In the genomic region with DNA sequence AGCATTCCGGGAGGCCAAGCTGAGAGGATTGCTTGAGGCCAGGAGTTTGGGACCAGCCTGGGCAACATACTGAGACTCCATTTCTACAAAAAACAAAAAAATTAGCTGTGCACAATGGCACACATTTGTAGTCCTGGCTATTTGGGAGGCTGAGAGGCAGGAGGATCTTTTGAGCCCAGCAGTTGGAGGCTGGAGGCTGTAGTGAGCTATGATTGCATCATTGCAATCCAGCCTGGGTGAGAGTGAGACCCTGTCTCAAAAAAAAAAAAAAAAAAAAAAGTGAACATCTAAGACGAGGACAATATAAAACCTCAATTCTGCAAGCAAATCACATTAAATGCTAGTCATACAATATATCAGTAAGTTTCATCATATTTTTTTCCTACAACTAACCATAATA, we compare ENCODE assay signal across 36 cellular contexts. TPM values are rescaled to one million over a fixed set of nuclear protein-coding genes. Genes with fewer than 3 reads are reported as not detected.
DNase-seq lines count a peak whose midpoint lies in the region; ATAC-seq, FAIRE-seq and TF ChIP-seq lines count a peak whose summit lies in the region.
"Had no signal": no experiment of that assay in that cellular context is flagged by ENCODE, and none has a peak within 500 bp of the region (broad histone marks: within the 10 kb centered on the region; RNA-seq: fewer than 3 reads in every experiment).

No MANE protein-coding gene starts in this region.

- H2BK15ac ChIP-seq in IMR-90 (ENCODE audit: low read depth, low read length): no peak overlapping the region
- no peak overlapping the region for H2BK15ac ChIP-seq in mesendoderm (replicated peaks; ENCODE audit: low read depth)

- POLR2A ChIA-PET in HepG2 (lab: Yijun Ruan, JAX) (interaction anchor here (0.6 kb wide), 1 partner anchor 24 kb away, joined by 3 read pairs; no protein-coding TSS in a partner anchor), IMR-90 (lab: Charles Lee; ENCODE audit: unreplicated experiment) (no interaction called here), K562 (lab: Yijun Ruan, JAX) (no interaction called here)

- no peaks in the 10 kb centered on the region for H3K9me3 ChIP-seq in HepG2 (ENCODE audit: low read length)
- H3K9me3 ChIP-seq in right lobe of liver: no peaks in the 10 kb centered on the region
- no peaks in the 10 kb centered on the region for H3K9me3 ChIP-seq in IMR-90 (ENCODE audit: control insufficient read depth, insufficient read depth, low read length)
- no peaks in the 10 kb centered on the region for H3K9me3 ChIP-seq in K562 (replicated peaks; ENCODE audit: control insufficient read depth, insufficient read depth, low read depth, low read length)
- H3K9me3 ChIP-seq: A549; BE2C; BLaER1; BLaER1 treated with 17β-estradiol and CSF1 and Interleukin-3, amounts not matched to agents 10 nM and 100 nM; Caco-2 had no signal

- no peak overlapping the region for H3K4me3 Mint-ChIP-seq in stimulated activated naive B cell treated with anti-CD40 and anti-IgM and Interleukin-4, amounts not matched to agents 10 μg/mL and 1 μg/mL and 100 μg/mL, for 72 hours
- H3K4me3 Mint-ChIP-seq: B cell; CD14-positive monocyte; CD4-positive, alpha-beta memory T cell; CD4-positive, alpha-beta T cell; CD4-positive, CD25-positive, alpha-beta regulatory T cell; CD8-positive, alpha-beta T cell had no signal

- H3K79me2 ChIP-seq in HepG2 (ENCODE audit: insufficient read depth, low read length) (peaks cover 18% of the 10 kb centered on the region), K562 (ENCODE audit: control insufficient read depth, insufficient read depth, low read length) (peaks cover 22% of the 10 kb centered on the region), mesendoderm (ENCODE audit: control insufficient read depth, insufficient read depth, low read length) (peaks cover 11% of the 10 kb centered on the region)

- intact Hi-C loops in HepG2 (cut with micrococcal nuclease; ENCODE audit: unreplicated experiment): no loop called here
- intact Hi-C loops in right lobe of liver (cut with DNase I): no loop called here
- intact Hi-C loops in IMR-90 (cut with micrococcal nuclease): no loop called here
- intact Hi-C loops in K562 (cut with micrococcal nuclease): no loop called here

- H2AK5ac ChIP-seq in IMR-90 (ENCODE audit: low read depth, low read length) (no peak overlapping the region), mesendoderm (ENCODE audit: low read length) (no peak overlapping the region)

- H3K4me3 ChIP-seq in HepG2 (replicated peaks in 1 of 3; ENCODE audit: insufficient read depth in 1 of 3, low read depth in 2 of 3, low read length in 3 of 3) (no peak overlapping the region), right lobe of liver (no peak overlapping the region), IMR-90 (ENCODE audit: insufficient read depth, low read depth, low read length) (no peak overlapping the region), K562 (no peak overlapping the region), mesendoderm (ENCODE audit: low read length) (no peak overlapping the region)
- H3K4me3 ChIP-seq: A549; BLaER1; BLaER1 treated with 17β-estradiol and CSF1 and Interleukin-3, amounts not matched to agents 10 nM and 100 nM had no signal

- TF ChIP-seq EP300 in HepG2 (IDR thresholded peaks at IDR 0.05; ENCODE audit: low read depth in 2 of 2, low read length in 2 of 2) (no peak), HepG2 (CRISPR knock-in tag; IDR thresholded peaks at IDR 0.05; ENCODE audit: borderline replicate concordance) (no peak), K562 (IDR thresholded peaks at IDR 0.05; ENCODE audit: low read length) (no peak)

- no peaks in the 10 kb centered on the region for H3K27me3 Mint-ChIP-seq in stimulated activated naive B cell treated with anti-CD40 and anti-IgM and Interleukin-4, amounts not matched to agents 10 μg/mL and 1 μg/mL and 100 μg/mL, for 72 hours
- H3K27me3 Mint-ChIP-seq: B cell; CD4-positive, alpha-beta memory T cell; CD4-positive, alpha-beta T cell; CD8-positive, alpha-beta memory T cell had no signal

- H4K91ac ChIP-seq in IMR-90 (ENCODE audit: insufficient read depth, low read depth, low read length): no peak overlapping the region

- H2AFZ ChIP-seq in HepG2 (ENCODE audit: low read length) (no peak overlapping the region), IMR-90 (replicated peaks; ENCODE audit: low read length, poor library complexity) (no peak overlapping the region), K562 (ENCODE audit: low read depth, low read length) (no peak overlapping the region)

- H3K9ac ChIP-seq in HepG2 (ENCODE audit: insufficient read depth, low read depth, low read length) (no peak overlapping the region), IMR-90 (ENCODE audit: low read depth, low read length) (no peak overlapping the region), K562 (ENCODE audit: insufficient read depth in 1 of 2, low read depth in 2 of 2, low read length in 2 of 2) (no peak overlapping the region), mesendoderm (ENCODE audit: low read length) (no peak overlapping the region)
- H3K9ac ChIP-seq: BLaER1; BLaER1 treated with 17β-estradiol and CSF1 and Interleukin-3, amounts not matched to agents 10 nM and 100 nM had no signal

- H3K14ac ChIP-seq in IMR-90 (replicated peaks; ENCODE audit: low read depth, low read length): no peak overlapping the region

- H2BK120ac ChIP-seq in IMR-90 (ENCODE audit: low read depth, low read length) (no peak overlapping the region), mesendoderm (ENCODE audit: low read depth, low read length) (no peak overlapping the region)

- H2BK20ac ChIP-seq in IMR-90 (ENCODE audit: low read depth, low read length): no peak overlapping the region

- dilution Hi-C loops in IMR-90 (cut with HindIII; ENCODE audit: low sequenced_read_pairs, unreplicated experiment): no loop called here

- H3K9me3 Mint-ChIP-seq in stimulated activated naive B cell treated with anti-CD40 and anti-IgM and Interleukin-4, amounts not matched to agents 10 μg/mL and 1 μg/mL and 100 μg/mL, for 72 hours: no peaks in the 10 kb centered on the region
- H3K9me3 Mint-ChIP-seq: CD4-positive, alpha-beta T cell; CD4-positive, CD25-positive, alpha-beta regulatory T cell; CD8-positive, alpha-beta memory T cell; CD8-positive, alpha-beta T cell had no signal

- H4K20me1 ChIP-seq in HepG2 (ENCODE audit: insufficient read depth, low read length) (no peaks in the 10 kb centered on the region), IMR-90 (ENCODE audit: insufficient read depth, low read length) (no peaks in the 10 kb centered on the region), K562 (replicated peaks; ENCODE audit: control insufficient read depth, insufficient read depth, low read length) (no peaks in the 10 kb centered on the region)

- no peak overlapping the region for H3K27ac Mint-ChIP-seq in stimulated activated naive B cell treated with anti-CD40 and anti-IgM and Interleukin-4, amounts not matched to agents 10 μg/mL and 1 μg/mL and 100 μg/mL, for 72 hours
- H3K27ac Mint-ChIP-seq: B cell; CD14-positive monocyte; CD4-positive, alpha-beta T cell; CD4-positive, CD25-positive, alpha-beta regulatory T cell; CD8-positive, alpha-beta T cell had no signal

- DNase-seq in HepG2 (ENCODE audit: low spot score): no peak
- no peak for DNase-seq in right lobe of liver
- no peak for DNase-seq in IMR-90
- DNase-seq in K562 (ENCODE audit: extremely low read depth in 1 of 4, low spot score in 3 of 4): no peak
- DNase-seq in mesendoderm: no peak
- no peak for DNase-seq in stimulated activated naive B cell treated with anti-CD40 and anti-IgM and Interleukin-4, amounts not matched to agents 10 μg/mL and 1 μg/mL and 100 μg/mL, for 72 hours
- no peak for DNase-seq in stimulated activated CD4-positive, alpha-beta T cell treated with anti-CD3 and anti-CD28 coated beads, Interleukin-4, amount 100 ng/mL, for 24 hours
- no peak for DNase-seq in activated CD4-positive, alpha-beta T cell treated with anti-CD3 and anti-CD28 coated beads, Interleukin-2, amount 50 U/mL, for 1 hour
- DNase-seq: 8988T; ACHN; AML-193; BE2C; C1 segment of cervical spinal cord; Caco-2; Calu3; CD4-positive, alpha-beta memory T cell; CD4-positive, alpha-beta T cell; CD4-positive, CD25-positive, alpha-beta regulatory T cell; CD8-positive, alpha-beta memory T cell; CD8-positive, alpha-beta T cell; COR-L47; DMS 273 treated with DMSO at 0.1 percent for 48 hours; DMS153; DMS53; DMS79; DMS79 treated with DMSO at 0.1 percent for 48 hours; DND-41; EL had no signal

- peaks cover 0 to 2% of the 10 kb centered on the region in 2 donors for H3K36me3 Mint-ChIP-seq in stimulated activated naive B cell treated with anti-CD40 and anti-IgM and Interleukin-4, amounts not matched to agents 10 μg/mL and 1 μg/mL and 100 μg/mL, for 72 hours
- H3K36me3 Mint-ChIP-seq: CD4-positive, CD25-positive, alpha-beta regulatory T cell had no signal

- no peak overlapping the region for H3K4me2 ChIP-seq in HepG2 (ENCODE audit: low read depth, low read length)
- H3K4me2 ChIP-seq in IMR-90 (ENCODE audit: low read depth, low read length): no peak overlapping the region
- no peak overlapping the region for H3K4me2 ChIP-seq in K562 (ENCODE audit: insufficient read depth, low read length)
- H3K4me2 ChIP-seq in mesendoderm (ENCODE audit: low read length): no peak overlapping the region
- H3K4me2 ChIP-seq: A549; BLaER1; BLaER1 treated with 17β-estradiol and CSF1 and Interleukin-3, amounts not matched to agents 10 nM and 100 nM had no signal

- in situ Hi-C loops in HepG2 (cut with HindIII; ENCODE audit: extremely low pct_ligation_motif_present, low pct_unique_long_range_greater_than_20kb) (no loop called here), IMR-90 (cut with MboI; ENCODE audit: low sequenced_read_pairs) (no loop called here), K562 (cut with MboI) (no loop called here)

- no peak overlapping the region for H2BK5ac ChIP-seq in IMR-90 (ENCODE audit: low read depth, low read length, poor library complexity, severe bottlenecking)
- H2BK5ac ChIP-seq in mesendoderm (ENCODE audit: low read length): no peak overlapping the region

- TF ChIP-seq RAD21 in HepG2 (CRISPR knock-in tag; IDR thresholded peaks at IDR 0.05) (no peak), IMR-90 (IDR thresholded peaks at IDR 0.05; ENCODE audit: low read length) (no peak), K562 (CRISPR knock-in tag; conservative IDR thresholded peaks at IDR 0.05 in 1 of 2, IDR thresholded peaks at IDR 0.05 in 1 of 2) (no peak)

- TF ChIP-seq CTCF in HepG2 (CRISPR knock-in tag; IDR thresholded peaks at IDR 0.05): no peak
- no peak for TF ChIP-seq CTCF in right lobe of liver (IDR thresholded peaks at IDR 0.05)
- TF ChIP-seq CTCF in IMR-90 (conservative IDR thresholded peaks at IDR 0.05; ENCODE audit: low read depth, low read length): no peak
- TF ChIP-seq CTCF in K562 (IDR thresholded peaks at IDR 0.05 in 2 of 3, conservative IDR thresholded peaks at IDR 0.05 in 1 of 3; ENCODE audit: insufficient read depth in 2 of 3, low read depth in 1 of 3, low read length in 3 of 3): no peak

- H3K27me3 ChIP-seq in HepG2 (ENCODE audit: control insufficient read depth in 1 of 2, insufficient read depth in 2 of 2, low read length in 2 of 2) (peaks cover 0 to 8% of the 10 kb centered on the region in 2 experiments; a peak in 3 of 5 replicates), right lobe of liver (no peaks in the 10 kb centered on the region), IMR-90 (ENCODE audit: control insufficient read depth, insufficient read depth, low read length) (no peaks in the 10 kb centered on the region), K562 (ENCODE audit: control insufficient read depth in 2 of 2, insufficient read depth in 2 of 2, low read length in 2 of 2) (no peaks in the 10 kb centered on the region), mesendoderm (ENCODE audit: insufficient read depth, low read length, poor library complexity) (no peaks in the 10 kb centered on the region)
- H3K27me3 ChIP-seq: BE2C; BLaER1; BLaER1 treated with 17β-estradiol and CSF1 and Interleukin-3, amounts not matched to agents 10 nM and 100 nM had no signal

- H3K18ac ChIP-seq in IMR-90 (ENCODE audit: low read depth, low read length) (no peak overlapping the region), mesendoderm (ENCODE audit: low read length) (no peak overlapping the region)

- no peak overlapping the region for H2AK9ac ChIP-seq in IMR-90 (replicated peaks; ENCODE audit: low read depth, low read length, poor library complexity)

- H3K27ac ChIP-seq in HepG2 (ENCODE audit: extremely low read length, insufficient read depth, low read length) (no peak overlapping the region), right lobe of liver (no peak overlapping the region), IMR-90 (ENCODE audit: insufficient read depth, low read length) (no peak overlapping the region), K562 (ENCODE audit: extremely low read depth, low read depth, low read length) (no peak overlapping the region), mesendoderm (ENCODE audit: low read depth, low read length) (no peak overlapping the region)
- H3K27ac ChIP-seq: 22Rv1; A549; BLaER1; BLaER1 treated with 17β-estradiol and CSF1 and Interleukin-3, amounts not matched to agents 10 nM and 100 nM had no signal

- TF ChIP-seq POLR2A in HepG2 (IDR thresholded peaks at IDR 0.05; ENCODE audit: insufficient read depth in 1 of 2, low read depth in 2 of 2, low read length in 2 of 2) (no peak), right lobe of liver (IDR thresholded peaks at IDR 0.05) (no peak), IMR-90 (IDR thresholded peaks at IDR 0.05; ENCODE audit: low read depth, low read length) (no peak), K562 (conservative IDR thresholded peaks at IDR 0.05) (no peak)

- no peak overlapping the region for H3K23ac ChIP-seq in IMR-90 (ENCODE audit: low read depth, low read length)
- H3K23ac ChIP-seq in mesendoderm (ENCODE audit: low read length): no peak overlapping the region

- H3K9me1 ChIP-seq in IMR-90 (ENCODE audit: insufficient read depth, low read length) (no peaks in the 10 kb centered on the region), K562 (ENCODE audit: control insufficient read depth, insufficient read depth, low read length) (no peaks in the 10 kb centered on the region)

- H3K4me1 Mint-ChIP-seq in stimulated activated naive B cell treated with anti-CD40 and anti-IgM and Interleukin-4, amounts not matched to agents 10 μg/mL and 1 μg/mL and 100 μg/mL, for 72 hours: peaks cover 12 to 15% of the 10 kb centered on the region in 2 donors

- H3K79me1 ChIP-seq in IMR-90 (ENCODE audit: low read depth in 1 of 2, low read length in 2 of 2) (peaks cover 0 to 17% of the 10 kb centered on the region in 2 experiments; a peak in 2 of 4 replicates), mesendoderm (ENCODE audit: low read length) (peaks cover 3% of the 10 kb centered on the region)

- FAIRE-seq in HepG2 (lab: Jason Lieb, UNC) (no peak), K562 (lab: Jason Lieb, UNC) (no peak)
- FAIRE-seq: A204.1, A549, D721Med had no signal

- H3K4ac ChIP-seq in IMR-90 (ENCODE audit: low read depth, low read length) (no peak overlapping the region), mesendoderm (ENCODE audit: low read depth, low read length) (no peak overlapping the region)

- H3K36me3 ChIP-seq in HepG2 (replicated peaks in 1 of 2; ENCODE audit: control insufficient read depth in 1 of 2, insufficient read depth in 2 of 2, low read length in 2 of 2): no peaks in the 10 kb centered on the region
- no peaks in the 10 kb centered on the region for H3K36me3 ChIP-seq in right lobe of liver
- no peaks in the 10 kb centered on the region for H3K36me3 ChIP-seq in IMR-90 (ENCODE audit: control insufficient read depth, insufficient read depth, low read length)
- H3K36me3 ChIP-seq in K562 (ENCODE audit: control insufficient read depth, insufficient read depth, low read length): peaks cover 8% of the 10 kb centered on the region
- H3K36me3 ChIP-seq in mesendoderm (ENCODE audit: control insufficient read depth, insufficient read depth, low read length): no peaks in the 10 kb centered on the region
- H3K36me3 ChIP-seq: BE2C, BLaER1 had no signal

- H3K4me1 ChIP-seq in HepG2 (ENCODE audit: insufficient read depth, low read length): peaks cover 30% of the 10 kb centered on the region
- peaks cover 0 to 9% (median 2%) of the 10 kb centered on the region in 4 donors for H3K4me1 ChIP-seq in right lobe of liver
- no peaks in the 10 kb centered on the region for H3K4me1 ChIP-seq in IMR-90 (ENCODE audit: control insufficient read depth, insufficient read depth, low read length)
- peaks cover 11 to 13% of the 10 kb centered on the region in 2 experiments; a peak in 4 of 5 replicates for H3K4me1 ChIP-seq in K562 (replicated peaks in 1 of 2; ENCODE audit: control insufficient read depth in 2 of 2, insufficient read depth in 2 of 2, low read length in 2 of 2)
- no peaks in the 10 kb centered on the region for H3K4me1 ChIP-seq in mesendoderm (ENCODE audit: control insufficient read depth, low read depth, low read length)
- H3K4me1 ChIP-seq: BE2C had no signal

- CTCF ChIA-PET in HepG2 (lab: Yijun Ruan, JAX; ENCODE audit: low intra/inter-chr PET ratio, low total read pairs) (no interaction called here), IMR-90 (lab: Yijun Ruan, JAX) (no interaction called here), K562 (lab: Yijun Ruan, JAX; ENCODE audit: low intra/inter-chr PET ratio) (no interaction called here)

- H4K8ac ChIP-seq in IMR-90 (ENCODE audit: low read depth in 2 of 2, low read length in 2 of 2) (no peak overlapping the region), mesendoderm (ENCODE audit: low read depth, low read length) (peak overlapping the region; percentile 56)

- BruUV-seq in HepG2 (replicated peaks; lab: Mats Ljungman, UMichigan) (no TSS peak), IMR-90 (replicated peaks; lab: Mats Ljungman, UMichigan) (no TSS peak), K562 (replicated peaks; lab: Mats Ljungman, UMichigan) (no TSS peak)

- no peak for ATAC-seq in HepG2
- ATAC-seq in right lobe of liver: no peak
- no peak for ATAC-seq in IMR-90 (ENCODE audit: low read depth)
- no peak for ATAC-seq in K562
- ATAC-seq in stimulated activated naive B cell treated with anti-CD40 and anti-IgM and Interleukin-4, amounts not matched to agents 10 μg/mL and 1 μg/mL and 100 μg/mL, for 72 hours (replicated peaks): no peak
- ATAC-seq: A549; CD8-positive, alpha-beta T cell had no signal

- H3K56ac ChIP-seq in IMR-90 (ENCODE audit: extremely low read depth, insufficient read depth, low read length): no peak overlapping the region
- H3K56ac ChIP-seq in mesendoderm (ENCODE audit: low read length): no peak overlapping the region

- WGBS in HepG2 (ENCODE audit: low lambda C conversion rate): 29% methylated on average over 2 of the region's 2 CpGs
- WGBS in right lobe of liver (ENCODE audit: insufficient coverage, low coverage, low lambda C conversion rate, missing lambda C conversion rate): 68% methylated on average over 2 of the region's 2 CpGs
- no CpG with 5 or more reads among the region's 2 CpGs for WGBS in IMR-90 (ENCODE audit: extremely low coverage in 2 of 2, insufficient read length in 1 of 2), 2 experiments
- WGBS in K562 (ENCODE audit: insufficient coverage, low coverage, missing lambda C conversion rate): 69% methylated on average over 2 of the region's 2 CpGs
- WGBS in mesendoderm (ENCODE audit: extremely low coverage, insufficient coverage, low lambda C conversion rate): no CpG with 5 or more reads among the region's 2 CpGs

- H4K5ac ChIP-seq in IMR-90 (ENCODE audit: low read depth, low read length) (no peak overlapping the region), mesendoderm (ENCODE audit: low read length) (no peak overlapping the region)

RNA-seq across cellular contexts. Expression of gene HAT1, which starts 2.8 kb away (rescaled TPM):
- 119 and 195 TPM in 2 replicates for total RNA-seq in HepG2 (2016; rRNA removed; fragmentation: Illumina TruSeq; extraction: Trizol)
- 26.9 and 29.9 TPM in 2 replicates for total RNA-seq in HepG2 (2016; cell fraction: cytosol; rRNA removed; fragmentation: Illumina TruSeq; extraction: Trizol; ENCODE audit: low read depth)
- 113 and 190 TPM in 2 replicates for total RNA-seq in HepG2 (2016; cell fraction: insoluble cytoplasmic fraction; rRNA removed; fragmentation: Illumina TruSeq; extraction: Trizol)
- total RNA-seq in HepG2 (2016; cell fraction: membrane; rRNA removed; fragmentation: Illumina TruSeq; extraction: Trizol): 28.6 and 35.3 TPM in 2 replicates
- 57.8 and 63.9 TPM in 2 replicates for total RNA-seq in HepG2 (2016; cell fraction: nucleus; rRNA removed; fragmentation: Illumina TruSeq; extraction: Trizol)
- polyA plus RNA-seq in HepG2 (2011; rRNA removed): 27.9 and 45.4 TPM in 2 replicates
- 17.0 and 24.6 TPM in 2 replicates for polyA plus RNA-seq in HepG2 (2011; cell fraction: cytosol; rRNA removed)
- polyA plus RNA-seq in HepG2 (2011; cell fraction: nucleus; rRNA removed): 6.3 and 7.8 TPM in 2 replicates
- polyA plus RNA-seq in HepG2 (2012): 35.8 and 57.9 TPM in 2 replicates
- 11.2 and 12.2 TPM in 2 replicates for polyA plus RNA-seq in HepG2 (2016; cell fraction: cytosol; fragmentation: Illumina TruSeq; extraction: Trizol; ENCODE audit: low read depth)
- 188 and 191 TPM in 2 replicates for polyA plus RNA-seq in HepG2 (2016; cell fraction: insoluble cytoplasmic fraction; fragmentation: Illumina TruSeq; extraction: Trizol; ENCODE audit: low read depth)
- 15.8 and 17.3 TPM in 2 replicates for polyA plus RNA-seq in HepG2 (2016; cell fraction: membrane; fragmentation: Illumina TruSeq; extraction: Trizol; ENCODE audit: low read depth)
- polyA plus RNA-seq in HepG2 (2016; cell fraction: nucleus; fragmentation: Illumina TruSeq; extraction: Trizol; ENCODE audit: insufficient read depth, low read depth): 62.1 and 66.9 TPM in 2 replicates
- 10.4 and 22.1 TPM in 2 replicates for polyA minus RNA-seq in HepG2 (2011; rRNA and poly(A)+ RNA removed; ENCODE audit: low replicate concordance)
- 18.1 and 25.5 TPM in 2 replicates for polyA minus RNA-seq in HepG2 (2011; cell fraction: cytosol; rRNA and poly(A)+ RNA removed)
- 22.9 and 24.2 TPM in 2 replicates for polyA minus RNA-seq in HepG2 (2011; cell fraction: nucleus; rRNA and poly(A)+ RNA removed)
- 10 to 100 TPM; 10.7 to 16.3 (median 13.4) TPM for total RNA-seq in right lobe of liver
- total RNA-seq in IMR-90 (2012; rRNA removed): 24.4 and 49.2 TPM in 2 replicates
- 37.1 and 42.1 TPM in 2 replicates for polyA plus RNA-seq in IMR-90 (2012; rRNA removed)
- polyA plus RNA-seq in IMR-90 (2012; cell fraction: cytosol; rRNA removed): 2.7 and 5.7 TPM in 2 replicates
- 0.76 and 8.1 TPM in 2 replicates for polyA plus RNA-seq in IMR-90 (2012; cell fraction: nucleus; rRNA removed; ENCODE audit: low replicate concordance)
- total RNA-seq in K562 (2011; cell fraction: chromatin; rRNA removed; ENCODE audit: low replicate concordance): 45.2 and 99.1 TPM in 2 replicates
- total RNA-seq in K562 (2011; cell fraction: nucleolus; rRNA removed): 30.7 and 34.7 TPM in 2 replicates
- total RNA-seq in K562 (2011; cell fraction: nucleoplasm; rRNA removed): 57.9 and 59.7 TPM in 2 replicates
- 104 and 125 TPM in 2 replicates for total RNA-seq in K562 (2014; rRNA removed)
- 216 and 262 TPM in 2 replicates for total RNA-seq in K562 (2014; rRNA removed; fragmentation: Illumina TruSeq; extraction: Trizol)
- 159 and 171 TPM in 2 replicates for total RNA-seq in K562 (2015; rRNA removed; fragmentation: Illumina TruSeq; extraction: Trizol)
- 148 and 162 TPM in 2 replicates for total RNA-seq in K562 (2021)
- polyA plus RNA-seq in K562 (2011; rRNA removed): 176 and 298 TPM in 2 replicates
- polyA plus RNA-seq in K562 (2011; cell fraction: cytosol; rRNA removed): 44.8 and 95.3 TPM in 2 replicates
- 22.2 and 34.5 TPM in 2 replicates for polyA plus RNA-seq in K562 (2011; cell fraction: nucleus; rRNA removed)
- 157 and 173 TPM in 2 replicates for polyA plus RNA-seq in K562 (2012)
- 243 and 269 TPM in 2 replicates for polyA plus RNA-seq in K562 (2014; fragmentation: Illumina TruSeq; extraction: Trizol)
- polyA plus RNA-seq in K562 (2014; fragmentation: Nextera tagmentation; extraction: Ambion mirVana): 100 to 1,000 TPM; 369 to 384 TPM
- 217 and 244 TPM in 2 replicates for polyA plus RNA-seq in K562 (2014; rRNA removed)
- polyA minus RNA-seq in K562 (2011; rRNA and poly(A)+ RNA removed): 190 and 212 TPM in 2 replicates
- polyA minus RNA-seq in K562 (2011; cell fraction: cytosol; rRNA and poly(A)+ RNA removed): 43.4 and 67.5 TPM in 2 replicates
- polyA minus RNA-seq in K562 (2011; cell fraction: nucleus; rRNA and poly(A)+ RNA removed): 25.4 and 46.1 TPM in 2 replicates
- 91.5 TPM for polyA plus RNA-seq in mesendoderm (2013, experiment 1 of 2)
- polyA plus RNA-seq in mesendoderm (2013, experiment 2 of 2): 98.8 TPM

RNA-seq across cellular contexts. Expression of gene SLC25A12, which starts 25.4 kb away (rescaled TPM):
- total RNA-seq in HepG2 (2016; rRNA removed; fragmentation: Illumina TruSeq; extraction: Trizol): 8.1 and 13.4 TPM in 2 replicates
- total RNA-seq in HepG2 (2016; cell fraction: cytosol; rRNA removed; fragmentation: Illumina TruSeq; extraction: Trizol; ENCODE audit: low read depth): 2.1 and 2.4 TPM in 2 replicates
- 8.6 and 12.8 TPM in 2 replicates for total RNA-seq in HepG2 (2016; cell fraction: insoluble cytoplasmic fraction; rRNA removed; fragmentation: Illumina TruSeq; extraction: Trizol)
- total RNA-seq in HepG2 (2016; cell fraction: membrane; rRNA removed; fragmentation: Illumina TruSeq; extraction: Trizol): 2.4 and 4.2 TPM in 2 replicates
- total RNA-seq in HepG2 (2016; cell fraction: nucleus; rRNA removed; fragmentation: Illumina TruSeq; extraction: Trizol): 5.9 and 7.9 TPM in 2 replicates
- 14.0 and 15.9 TPM in 2 replicates for polyA plus RNA-seq in HepG2 (2011; rRNA removed)
- 11.2 and 13.4 TPM in 2 replicates for polyA plus RNA-seq in HepG2 (2011; cell fraction: cytosol; rRNA removed)
- polyA plus RNA-seq in HepG2 (2011; cell fraction: nucleus; rRNA removed): 11.2 and 11.4 TPM in 2 replicates
- polyA plus RNA-seq in HepG2 (2012): 6.6 and 9.2 TPM in 2 replicates
- 0.85 and 0.88 TPM in 2 replicates for polyA plus RNA-seq in HepG2 (2016; cell fraction: cytosol; fragmentation: Illumina TruSeq; extraction: Trizol; ENCODE audit: low read depth)
- polyA plus RNA-seq in HepG2 (2016; cell fraction: insoluble cytoplasmic fraction; fragmentation: Illumina TruSeq; extraction: Trizol; ENCODE audit: low read depth): 7.8 and 9.3 TPM in 2 replicates
- polyA plus RNA-seq in HepG2 (2016; cell fraction: membrane; fragmentation: Illumina TruSeq; extraction: Trizol; ENCODE audit: low read depth): 1.2 and 1.6 TPM in 2 replicates
- polyA plus RNA-seq in HepG2 (2016; cell fraction: nucleus; fragmentation: Illumina TruSeq; extraction: Trizol; ENCODE audit: insufficient read depth, low read depth): 5.5 and 6.6 TPM in 2 replicates
- polyA minus RNA-seq in HepG2 (2011; rRNA and poly(A)+ RNA removed; ENCODE audit: low replicate concordance): 16.6 and 20.1 TPM in 2 replicates
- 11.6 and 12.2 TPM in 2 replicates for polyA minus RNA-seq in HepG2 (2011; cell fraction: cytosol; rRNA and poly(A)+ RNA removed)
- polyA minus RNA-seq in HepG2 (2011; cell fraction: nucleus; rRNA and poly(A)+ RNA removed): 21.9 and 31.0 TPM in 2 replicates
- 1 to 10 TPM in 4 of 6 experiments, under 1 TPM in 2; 0.74 to 1.6 (median 1.1) TPM for total RNA-seq in right lobe of liver
- total RNA-seq in IMR-90 (2012; rRNA removed): 17.6 and 23.6 TPM in 2 replicates
- 13.9 and 16.3 TPM in 2 replicates for polyA plus RNA-seq in IMR-90 (2012; rRNA removed)
- polyA plus RNA-seq in IMR-90 (2012; cell fraction: cytosol; rRNA removed): 5.2 and 8.9 TPM in 2 replicates
- 12.7 and 38.3 TPM in 2 replicates for polyA plus RNA-seq in IMR-90 (2012; cell fraction: nucleus; rRNA removed; ENCODE audit: low replicate concordance)
- total RNA-seq in K562 (2011; cell fraction: chromatin; rRNA removed; ENCODE audit: low replicate concordance): 36.2 and 70.5 TPM in 2 replicates
- 12.8 and 19.2 TPM in 2 replicates for total RNA-seq in K562 (2011; cell fraction: nucleolus; rRNA removed)
- 30.2 and 31.1 TPM in 2 replicates for total RNA-seq in K562 (2011; cell fraction: nucleoplasm; rRNA removed)
- 13.5 and 17.5 TPM in 2 replicates for total RNA-seq in K562 (2014; rRNA removed)
- total RNA-seq in K562 (2014; rRNA removed; fragmentation: Illumina TruSeq; extraction: Trizol): 23.8 and 24.6 TPM in 2 replicates
- total RNA-seq in K562 (2015; rRNA removed; fragmentation: Illumina TruSeq; extraction: Trizol): 22.6 and 22.7 TPM in 2 replicates
- total RNA-seq in K562 (2021): 20.5 and 21.3 TPM in 2 replicates
- 27.1 and 36.5 TPM in 2 replicates for polyA plus RNA-seq in K562 (2011; rRNA removed)
- polyA plus RNA-seq in K562 (2011; cell fraction: cytosol; rRNA removed): 14.3 and 17.6 TPM in 2 replicates
- polyA plus RNA-seq in K562 (2011; cell fraction: nucleus; rRNA removed): 33.7 and 36.3 TPM in 2 replicates
- polyA plus RNA-seq in K562 (2012): 14.2 and 15.0 TPM in 2 replicates
- 20.3 and 21.7 TPM in 2 replicates for polyA plus RNA-seq in K562 (2014; fragmentation: Illumina TruSeq; extraction: Trizol)
- 10 to 100 TPM; 18.3 to 31.5 TPM for polyA plus RNA-seq in K562 (2014; fragmentation: Nextera tagmentation; extraction: Ambion mirVana)
- polyA plus RNA-seq in K562 (2014; rRNA removed): 17.6 and 23.2 TPM in 2 replicates
- polyA minus RNA-seq in K562 (2011; rRNA and poly(A)+ RNA removed): 41.6 and 43.3 TPM in 2 replicates
- 12.9 and 19.3 TPM in 2 replicates for polyA minus RNA-seq in K562 (2011; cell fraction: cytosol; rRNA and poly(A)+ RNA removed)
- polyA minus RNA-seq in K562 (2011; cell fraction: nucleus; rRNA and poly(A)+ RNA removed): 17.6 and 21.2 TPM in 2 replicates
- polyA plus RNA-seq in mesendoderm (2013, experiment 1 of 2): 4.0 TPM
- polyA plus RNA-seq in mesendoderm (2013, experiment 2 of 2): 4.1 TPM

Comparison
In these comparisons a context has a peak if more than half of its experiments do, and no peak if none do; other contexts are left out.
1. Of the 241 proteins assayed by ChIP-seq in both HepG2 and K562: peak only in HepG2: none; only in K562: none; in both: CEBPB and CEBPG; in neither: 237; mixed calls (peak in some experiments, not most) for 2.